8 cellular contexts compared by ENCODE assay signal in the genomic region with DNA sequence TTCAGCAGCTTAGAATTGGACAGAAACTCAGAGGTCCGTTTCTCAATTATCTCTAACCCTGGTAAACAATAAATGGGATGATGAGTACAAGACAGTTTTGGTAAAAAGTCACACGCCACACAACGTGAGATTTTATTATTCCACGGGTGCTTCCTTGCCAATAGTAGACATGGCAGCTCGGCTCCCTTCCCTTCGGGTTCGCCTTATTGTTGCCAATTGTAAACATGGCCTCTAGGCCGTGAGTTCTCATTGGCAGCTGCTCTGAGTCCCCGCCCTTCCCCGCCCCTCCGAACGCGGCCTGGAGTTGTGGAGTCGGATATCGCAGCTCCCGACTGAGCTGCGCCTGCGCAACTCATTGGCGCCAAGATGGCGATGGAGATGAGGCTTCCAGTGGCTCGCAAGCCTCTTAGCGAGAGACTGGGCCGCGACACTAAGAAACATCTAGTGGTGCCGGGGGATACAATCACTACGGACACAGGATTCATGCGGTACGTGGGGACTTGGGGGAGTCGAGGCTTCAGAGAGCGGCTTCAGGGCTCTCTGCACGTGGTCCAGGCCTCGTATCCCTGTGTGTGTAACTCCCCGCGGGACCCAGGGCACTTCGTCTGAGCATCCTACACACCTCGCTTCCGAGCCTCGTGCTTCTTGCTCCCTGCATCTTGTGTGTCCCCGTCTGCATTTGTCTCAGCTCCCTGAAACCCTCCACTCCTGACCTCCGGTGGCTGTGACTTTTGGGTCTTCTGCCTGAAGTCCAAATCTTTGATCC. TPM values are rescaled to one million over a fixed set of nuclear protein-coding genes. Genes with fewer than 3 reads are reported as not detected.
DNase-seq lines count a peak whose midpoint lies in the region; ATAC-seq and TF ChIP-seq lines count a peak whose summit lies in the region.

A gene with protein sequence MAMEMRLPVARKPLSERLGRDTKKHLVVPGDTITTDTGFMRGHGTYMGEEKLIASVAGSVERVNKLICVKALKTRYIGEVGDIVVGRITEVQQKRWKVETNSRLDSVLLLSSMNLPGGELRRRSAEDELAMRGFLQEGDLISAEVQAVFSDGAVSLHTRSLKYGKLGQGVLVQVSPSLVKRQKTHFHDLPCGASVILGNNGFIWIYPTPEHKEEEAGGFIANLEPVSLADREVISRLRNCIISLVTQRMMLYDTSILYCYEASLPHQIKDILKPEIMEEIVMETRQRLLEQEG (plus strand): TSS at position 355 of the 766 bp plus-strand sequence. CDS start 12 bp downstream, at position 367.

- no peak for TF ChIP-seq EP300 in upper lobe of left lung (IDR thresholded peaks at IDR 0.05)

- DNase-seq in NCI-H1694 (lab: John Stamatoyannopoulos, UW) (peak; percentile 95), amniotic epithelial cell (ENCODE audit: low read depth) (peak; percentile 97), heart right ventricle (peak; percentile 98 to 99), posterior vena cava (ENCODE audit: low spot score) (peak; percentile 99), upper lobe of left lung (peak; percentile 97 to 99)

- H3K4me3 ChIP-seq in heart right ventricle (peak within 1 kb of the TSS; percentile 24 to 84 (median 75)), upper lobe of left lung (peak within 1 kb of the TSS; percentile 51 to 90 (median 74))

- H3K4me1 ChIP-seq in heart right ventricle: peaks cover 0 to 30% (median 21%) of the 10 kb centered on the region in 9 donors
- H3K4me1 ChIP-seq in upper lobe of left lung: peaks cover 16 to 23% (median 20%) of the 10 kb centered on the region in 4 donors

- H3K27ac ChIP-seq in heart right ventricle (peak within 1 kb of the TSS in 9 of 10 donors; percentile 9 to 74 (median 63)), upper lobe of left lung (peak within 1 kb of the TSS; percentile 46 to 67 (median 64))

- intact Hi-C loops in T-helper 1 cell treated with Interleukin-12 subunit alpha and Interleukin-12 subunit beta and Interleukin-4 antibody, amounts not matched to agents 30 ng/mL and 1 ng/mL, for 36 hours (cut with micrococcal nuclease): loop anchor here (1.0 to 10.0 kb wide), 8 partner anchors 8 to 1659 kb away; a partner anchor contains a TSS
- intact Hi-C loops in heart right ventricle (cut with DNase I) (loop anchor here in 1 of 10 donors (10.0 kb wide), 1 partner anchor 421 kb away; no protein-coding TSS in a partner anchor), posterior vena cava (cut with DNase I) (no loop called here)

- H3K9me3 ChIP-seq in heart right ventricle (no peaks in the 10 kb centered on the region), upper lobe of left lung (no peaks in the 10 kb centered on the region)

- TF ChIP-seq CTCF in heart right ventricle (IDR thresholded peaks at IDR 0.05) (no peak), upper lobe of left lung (IDR thresholded peaks at IDR 0.05) (no peak)

- ATAC-seq in HG02884 (IDR thresholded peaks at IDR 0.05; ENCODE audit: unreplicated experiment): peak; percentile 91
- ATAC-seq in heart right ventricle: peak; percentile 94 to 99 (median 98)
- peak; percentile 97 for ATAC-seq in upper lobe of left lung (ENCODE audit: low FRiP score in 2 of 2)

- H3K27me3 ChIP-seq in heart right ventricle: no peaks in the 10 kb centered on the region
- H3K27me3 ChIP-seq in upper lobe of left lung: no peaks in the 10 kb centered on the region

- H3K36me3 ChIP-seq in heart right ventricle (peaks cover 0 to 35% (median 16%) of the 10 kb centered on the region in 9 donors), upper lobe of left lung (peaks cover 4 to 32% (median 22%) of the 10 kb centered on the region in 4 donors)

- TF ChIP-seq POLR2A in GM15510 (IDR thresholded peaks at IDR 0.05; ENCODE audit: borderline replicate concordance, extremely low read depth, insufficient read length) (peak; percentile 97), upper lobe of left lung (IDR thresholded peaks at IDR 0.05) (peak in 2 of 4 donors; percentile 39 to 83)

- 0 to 1% methylated on average over 40 of the region's 40 CpGs for WGBS in heart right ventricle, 2 donors
- 0 to 1% methylated on average over 24 to 38 of the region's 40 CpGs for WGBS in upper lobe of left lung, 2 donors

RNA-seq across cellular contexts. Expression of the gene that starts here (rescaled TPM):
- total RNA-seq in T-helper 1 cell treated with Interleukin-12 subunit alpha and Interleukin-12 subunit beta and Interleukin-4 antibody, amounts not matched to agents 30 ng/mL and 1 ng/mL, for 36 hours: 60.4 and 61.4 TPM in 2 replicates
- total RNA-seq in heart right ventricle: 10 to 100 TPM; 11.9 to 17.7 (median 13.1) TPM
- polyA plus RNA-seq in heart right ventricle: 10 to 100 TPM; 10.8 to 15.0 TPM
- total RNA-seq in posterior vena cava: 10 to 100 TPM; 16.3 to 18.6 TPM
- 10 to 100 TPM in 5 of 6 donors, 1 to 10 TPM in 1; 6.7 to 37.7 (median 17.8) TPM for total RNA-seq in upper lobe of left lung

Comparison
In these comparisons a context has a peak if more than half of its experiments do, and no peak if none do; other contexts are left out.
1. Peak in every context shown above with its lines: DNase-seq, ATAC-seq, H3K4me3 ChIP-seq and H3K27ac ChIP-seq.